In the genomic region with DNA sequence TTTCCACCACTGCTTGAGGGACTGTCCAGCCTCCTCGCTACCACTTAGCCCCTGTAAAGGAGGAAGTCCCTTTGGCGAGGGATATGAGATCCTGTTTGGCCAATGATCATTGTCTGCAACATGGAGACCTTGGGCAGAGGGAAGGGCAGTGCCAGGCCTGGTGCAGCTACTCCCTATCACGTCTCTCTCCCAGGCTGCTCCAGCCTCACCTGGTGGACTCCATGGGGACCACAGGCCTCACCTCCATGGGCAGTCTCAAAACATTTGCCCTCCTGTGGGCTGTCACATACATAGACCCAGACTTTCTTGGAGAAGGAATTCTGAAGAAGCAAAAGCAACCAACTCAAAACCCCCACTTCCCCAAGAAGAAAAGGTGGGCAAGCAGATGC, we compare ENCODE assay signal across 10 cellular contexts. TPM values are rescaled to one million over a fixed set of nuclear protein-coding genes. Genes with fewer than 3 reads are reported as not detected.
DNase-seq lines count a peak whose midpoint lies in the region; ATAC-seq and TF ChIP-seq lines count a peak whose summit lies in the region.
"Not testable (repeated sequence)": the region's sequence is repeated elsewhere in the genome, so short reads cannot be mapped to it uniquely, and the experiment has no call there.
"Had no signal": no experiment of that assay in that cellular context is flagged by ENCODE, and none has a peak within 500 bp of the region (broad histone marks: within the 10 kb centered on the region; RNA-seq: fewer than 3 reads in every experiment).

No MANE protein-coding gene starts in this region.

- TF ChIP-seq CTCF in BE2C (IDR thresholded peaks at IDR 0.05; ENCODE audit: low read depth, low read length); fibroblast of villous mesenchyme (IDR thresholded peaks at IDR 0.05; ENCODE audit: insufficient read depth, low read depth, low read length): not testable (repeated sequence)

- H3K9me3 ChIP-seq in BE2C; HUES6 (ENCODE audit: control insufficient read depth, insufficient read depth, low read depth, low read length); SJSA1 (replicated peaks); skeletal muscle satellite cell (replicated peaks; ENCODE audit: low read length): not testable (repeated sequence)

- H3K56ac ChIP-seq in mesendoderm (ENCODE audit: low read length), result peak overlapping the region; percentile 86

- H4K8ac ChIP-seq in mesendoderm (ENCODE audit: low read depth, low read length), result not testable (repeated sequence)

- ATAC-seq in GM19452 (IDR thresholded peaks at IDR 0.05; ENCODE audit: unreplicated experiment), result peak; percentile 14
- ATAC-seq in activated naive CD8-positive, alpha-beta T cell treated with anti-CD3 and anti-CD28 coated beads, Interleukin-2, amount 50 U/mL, for 24 hours, result not testable (repeated sequence)

- peaks cover 14% of the 10 kb centered on the region for H3K4me1 Mint-ChIP-seq in activated naive CD8-positive, alpha-beta T cell treated with anti-CD3 and anti-CD28 coated beads, Interleukin-2, amount 50 U/mL, for 24 hours

- peak overlapping the region; percentile 94 for H3K4me3 Mint-ChIP-seq in activated naive CD8-positive, alpha-beta T cell treated with anti-CD3 and anti-CD28 coated beads, Interleukin-2, amount 50 U/mL, for 24 hours

- H3K4ac ChIP-seq in mesendoderm (ENCODE audit: low read depth, low read length), result not testable (repeated sequence)

- not testable (repeated sequence) for H3K23ac ChIP-seq in mesendoderm (ENCODE audit: low read length)

- H3K79me1 ChIP-seq in mesendoderm (ENCODE audit: low read length), result not testable (repeated sequence)

- no CpG with 5 or more reads among the region's 3 CpGs for WGBS in mesendoderm (ENCODE audit: extremely low coverage, insufficient coverage, low lambda C conversion rate)

- H3K4me3 ChIP-seq in BE2C (ENCODE audit: low read depth, low read length) (peak overlapping the region; percentile 69), HUES6 (ENCODE audit: low read depth, low read length) (peak overlapping the region; percentile 91), SJSA1 (peak overlapping the region; percentile 37), fibroblast of villous mesenchyme (ENCODE audit: low read depth, low read length) (peak overlapping the region; percentile 62), skeletal muscle satellite cell (ENCODE audit: low read length) (peak overlapping the region; percentile 82)
- not testable (repeated sequence) for H3K4me3 ChIP-seq in mesendoderm (ENCODE audit: low read length)

- H3K4me2 ChIP-seq in mesendoderm (ENCODE audit: low read length), result not testable (repeated sequence)
- peak overlapping the region; percentile 94 for H3K4me2 ChIP-seq in skeletal muscle satellite cell (ENCODE audit: low read length)

- peak overlapping the region; percentile 35 for H3K27ac Mint-ChIP-seq in activated naive CD8-positive, alpha-beta T cell treated with anti-CD3 and anti-CD28 coated beads, Interleukin-2, amount 50 U/mL, for 24 hours

- not testable (repeated sequence) for H3K27ac ChIP-seq in HUES6 (ENCODE audit: low read depth, low read length); mesendoderm (ENCODE audit: low read depth, low read length)
- 0 out of 2 replicates have a peak overlapping the region, but pooled peaks have one; percentile 17 for H3K27ac ChIP-seq in SJSA1

- H3K18ac ChIP-seq in mesendoderm (ENCODE audit: low read length), result not testable (repeated sequence)

- H2BK15ac ChIP-seq in mesendoderm (replicated peaks; ENCODE audit: low read depth), result not testable (repeated sequence)

- not testable (repeated sequence) for H2AK5ac ChIP-seq in mesendoderm (ENCODE audit: low read length)

- H3K27me3 Mint-ChIP-seq in activated naive CD8-positive, alpha-beta T cell treated with anti-CD3 and anti-CD28 coated beads, Interleukin-2, amount 50 U/mL, for 24 hours, result not testable (repeated sequence)

- not testable (repeated sequence) for H3K36me3 ChIP-seq in BE2C; HUES6 (ENCODE audit: control insufficient read depth, insufficient read depth, low read length); SJSA1; mesendoderm (ENCODE audit: control insufficient read depth, insufficient read depth, low read length); skeletal muscle satellite cell (ENCODE audit: insufficient read depth, low read length)

- H2BK5ac ChIP-seq in mesendoderm (ENCODE audit: low read length), result not testable (repeated sequence)

- H3K36me3 Mint-ChIP-seq in activated naive CD8-positive, alpha-beta T cell treated with anti-CD3 and anti-CD28 coated beads, Interleukin-2, amount 50 U/mL, for 24 hours (ENCODE audit: low read depth), result not testable (repeated sequence)

- not testable (repeated sequence) for DNase-seq in BE2C; SJSA1 (ENCODE audit: low read depth in 1 of 2, low spot score in 2 of 2); activated naive CD8-positive, alpha-beta T cell treated with anti-CD3 and anti-CD28 coated beads, Interleukin-2, amount 50 U/mL, for 24 hours; fibroblast of villous mesenchyme (ENCODE audit: low read depth); mesendoderm

- H3K9ac ChIP-seq in HUES6 (ENCODE audit: low read length), result not testable (repeated sequence)
- peak overlapping the region; percentile 47 for H3K9ac ChIP-seq in mesendoderm (ENCODE audit: low read length)
- peak overlapping the region; percentile 81 for H3K9ac ChIP-seq in skeletal muscle satellite cell (ENCODE audit: low read depth, low read length)

- H2BK120ac ChIP-seq in mesendoderm (ENCODE audit: low read depth, low read length), result not testable (repeated sequence)

- H3K4me1 ChIP-seq in BE2C; HUES6 (ENCODE audit: control insufficient read depth, insufficient read depth, low read length); SJSA1 (replicated peaks); mesendoderm (ENCODE audit: control insufficient read depth, low read depth, low read length); skeletal muscle satellite cell (ENCODE audit: control insufficient read depth, insufficient read depth, low read length): not testable (repeated sequence)

- not testable (repeated sequence) for H4K5ac ChIP-seq in mesendoderm (ENCODE audit: low read length)

- not testable (repeated sequence) for H3K79me2 ChIP-seq in mesendoderm (ENCODE audit: control insufficient read depth, insufficient read depth, low read length)

- H3K27me3 ChIP-seq in BE2C; HUES6 (ENCODE audit: control insufficient read depth, insufficient read depth, low read length); SJSA1 (replicated peaks); mesendoderm (ENCODE audit: insufficient read depth, low read length, poor library complexity); skeletal muscle satellite cell (ENCODE audit: control insufficient read depth, insufficient read depth, low read length): not testable (repeated sequence)

- H3K9me3 Mint-ChIP-seq in activated naive CD8-positive, alpha-beta T cell treated with anti-CD3 and anti-CD28 coated beads, Interleukin-2, amount 50 U/mL, for 24 hours, result peaks cover 14% of the 10 kb centered on the region

RNA-seq across cellular contexts. Expression of a gene that starts 16.0 kb away (rescaled TPM):
- polyA plus RNA-seq in BE2C (2012; ENCODE audit: insufficient read depth, insufficient read length, low read depth), result 19.2 TPM
- total RNA-seq in SJSA1 (2014; rRNA removed; shearing (Covaris generic)), result not detected in 2 replicates
- not detected in 2 replicates for total RNA-seq in fibroblast of villous mesenchyme
- 2.2 TPM for polyA plus RNA-seq in mesendoderm (2013, experiment 1 of 2)
- polyA plus RNA-seq in mesendoderm (2013, experiment 2 of 2), result 2.3 TPM
- under 0.01 TPM in 1 of 2 replicates, not detected in the other for total RNA-seq in skeletal muscle satellite cell (2012; rRNA removed)

RNA-seq across cellular contexts. Expression of a gene that starts 35.6 kb away (rescaled TPM):
- not detected for polyA plus RNA-seq in BE2C (2012; ENCODE audit: insufficient read depth, insufficient read length, low read depth)
- total RNA-seq in SJSA1 (2014; rRNA removed; shearing (Covaris generic)), result not detected in 2 replicates
- not detected in 2 replicates for total RNA-seq in fibroblast of villous mesenchyme
- 0.01 TPM for polyA plus RNA-seq in mesendoderm (2013, experiment 1 of 2)
- polyA plus RNA-seq in mesendoderm (2013, experiment 2 of 2), result not detected
- total RNA-seq in skeletal muscle satellite cell (2012; rRNA removed), result not detected in 2 replicates
- total RNA-seq: H4, RPMI7951 had no signal

RNA-seq across cellular contexts. Expression of a gene that starts 47.1 kb away (rescaled TPM):
- 10.7 TPM for polyA plus RNA-seq in BE2C (2012; ENCODE audit: insufficient read depth, insufficient read length, low read depth)
- 4.9 and 15.1 TPM in 2 replicates for total RNA-seq in SJSA1 (2014; rRNA removed; shearing (Covaris generic))
- 11.7 and 13.2 TPM in 2 replicates for total RNA-seq in fibroblast of villous mesenchyme
- 14.9 TPM for polyA plus RNA-seq in mesendoderm (2013, experiment 1 of 2)
- 14.1 TPM for polyA plus RNA-seq in mesendoderm (2013, experiment 2 of 2)
- 8.7 and 12.9 TPM in 2 replicates for total RNA-seq in skeletal muscle satellite cell (2012; rRNA removed)

RNA-seq across cellular contexts. Expression of a gene that starts 58.3 kb away (rescaled TPM):
- 43.9 TPM for polyA plus RNA-seq in BE2C (2012; ENCODE audit: insufficient read depth, insufficient read length, low read depth)
- total RNA-seq in SJSA1 (2014; rRNA removed; shearing (Covaris generic)), result 4.8 and 5.3 TPM in 2 replicates
- total RNA-seq in fibroblast of villous mesenchyme, result 13.0 and 33.2 TPM in 2 replicates
- 37.5 TPM for polyA plus RNA-seq in mesendoderm (2013, experiment 1 of 2)
- polyA plus RNA-seq in mesendoderm (2013, experiment 2 of 2), result 37.2 TPM
- 11.6 and 18.8 TPM in 2 replicates for total RNA-seq in skeletal muscle satellite cell (2012; rRNA removed)
